Comparison of ENCODE assay signal across 8 cellular contexts in the genomic region with DNA sequence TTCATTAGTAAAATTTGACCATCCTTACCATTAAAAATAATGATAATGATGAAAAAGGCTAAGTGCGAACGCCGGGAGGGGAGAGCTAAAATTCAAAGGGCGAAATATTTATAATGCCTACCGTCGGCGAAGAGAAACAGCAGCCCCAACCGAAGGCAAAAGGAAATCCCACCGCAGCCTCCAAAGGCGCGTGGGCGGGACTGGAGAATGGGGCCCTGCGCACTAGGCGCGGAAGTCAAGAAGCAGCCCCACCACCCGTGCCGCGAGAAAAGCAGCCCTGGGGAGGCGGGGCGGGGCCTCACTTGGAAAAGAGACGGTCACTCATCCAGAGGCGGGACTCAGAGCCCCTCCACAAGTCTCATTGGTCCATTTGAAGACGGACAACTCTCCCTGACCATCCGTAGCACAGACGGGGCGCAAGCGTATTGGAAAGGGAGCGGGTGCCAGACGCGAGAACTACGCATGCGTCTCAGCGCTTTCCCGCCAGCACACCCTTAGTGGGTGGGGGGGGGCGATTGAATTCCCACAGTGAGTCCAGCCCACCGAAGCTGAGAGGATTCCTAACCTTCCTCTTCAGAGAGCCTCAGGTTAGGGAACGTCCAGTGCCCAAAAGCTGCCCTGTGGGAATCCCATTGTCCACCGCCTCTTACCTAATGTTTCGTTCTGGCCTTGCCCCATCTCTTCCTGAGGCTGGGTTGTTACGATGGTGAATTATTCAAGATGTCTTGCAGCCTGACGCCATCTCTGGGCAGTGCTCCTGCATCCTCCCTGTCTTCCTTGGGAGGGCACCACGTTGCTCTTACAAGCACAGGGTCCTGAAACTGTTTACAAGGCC. TPM values are rescaled to one million over a fixed set of nuclear protein-coding genes. Genes with fewer than 3 reads are reported as not detected.
DNase-seq lines count a peak whose midpoint lies in the region; ATAC-seq and TF ChIP-seq lines count a peak whose summit lies in the region.

No MANE protein-coding gene starts in this region.

- ATAC-seq in HG02610 (IDR thresholded peaks at IDR 0.05; ENCODE audit: unreplicated experiment) (peak; percentile 88), thoracic aorta (ENCODE audit: insufficient number of reproducible peaks, low FRiP score, low read depth) (peak; percentile 92)
- peak; percentile 94 to 95 for ATAC-seq in activated naive CD4-positive, alpha-beta T cell treated with anti-CD3 and anti-CD28 coated beads, Interleukin-2, amount 50 U/mL, for 72 hours

- DNase-seq in GM10248 (ENCODE audit: extremely low spot score) (peak; percentile 99), NCI-H1092 (lab: John Stamatoyannopoulos, UW) (peak; percentile 100), SK-N-SH (peak; percentile 97), glomerular visceral epithelial cell (ENCODE audit: extremely low spot score) (peak; percentile 100), osteoblast (ENCODE audit: insufficient read length, low spot score, missing footprints) (peak; percentile 99), thoracic aorta (ENCODE audit: low spot score) (peak; percentile 92)
- peak; percentile 98 to 99 for DNase-seq in activated naive CD4-positive, alpha-beta T cell treated with anti-CD3 and anti-CD28 coated beads, Interleukin-2, amount 50 U/mL, for 72 hours (ENCODE audit: low spot score in 2 of 2)

- peaks cover 34% of the 10 kb centered on the region for H3F3A ChIP-seq in SK-N-SH (replicated peaks; ENCODE audit: insufficient read depth)

- peaks cover 0 to 18% of the 10 kb centered on the region in 2 donors for H3K36me3 Mint-ChIP-seq in activated naive CD4-positive, alpha-beta T cell treated with anti-CD3 and anti-CD28 coated beads, Interleukin-2, amount 50 U/mL, for 72 hours

- H3K4me3 ChIP-seq in SK-N-SH (ENCODE audit: low read depth in 2 of 2, low read length in 1 of 2) (peak overlapping the region; percentile 60 to 69), osteoblast (ENCODE audit: insufficient read depth, low read length) (peak overlapping the region; percentile 82), thoracic aorta (peak overlapping the region; percentile 74)

- peaks cover 12 to 14% of the 10 kb centered on the region in 2 experiments; a peak in 3 of 4 replicates for H3K4me1 ChIP-seq in SK-N-SH (ENCODE audit: control insufficient read depth in 1 of 2, insufficient read depth in 2 of 2, low read depth in 1 of 2, low read length in 1 of 2)
- H3K4me1 ChIP-seq in osteoblast (ENCODE audit: insufficient read depth, low read length) = peaks cover 48% of the 10 kb centered on the region
- peaks cover 36 to 50% of the 10 kb centered on the region in 2 donors for H3K4me1 ChIP-seq in thoracic aorta (ENCODE audit: control insufficient read depth in 1 of 2, low read depth in 2 of 2)

- no peaks in the 10 kb centered on the region for H3K27me3 ChIP-seq in SK-N-SH (ENCODE audit: insufficient read depth)
- no peaks in the 10 kb centered on the region for H3K27me3 ChIP-seq in osteoblast (ENCODE audit: insufficient read depth, low read length)
- no peaks in the 10 kb centered on the region for H3K27me3 ChIP-seq in thoracic aorta (replicated peaks; ENCODE audit: insufficient read depth)

- H3K27ac ChIP-seq in SK-N-SH (ENCODE audit: low read depth in 2 of 2, low read length in 1 of 2) (peak overlapping the region; percentile 86 to 93), osteoblast (ENCODE audit: low read depth, low read length) (peak overlapping the region; percentile 91), thoracic aorta (peak overlapping the region; percentile 74 to 77)

- no peak for TF ChIP-seq RAD21 in SK-N-SH (IDR thresholded peaks at IDR 0.05; ENCODE audit: low read length)

- H3K4me2 ChIP-seq in SK-N-SH (peak overlapping the region; percentile 91), osteoblast (ENCODE audit: insufficient read depth, low read length) (peak overlapping the region; percentile 97)

- POLR2A ChIA-PET in GM10248 (lab: Yijun Ruan, JAX) = no interaction called here
- POLR2A ChIA-PET in SK-N-SH (lab: Yijun Ruan, JAX) = interaction anchor here (0.6 to 1.2 kb wide), 5 partner anchors 9 to 38 kb away, joined by 3 to 5 read pairs (median 3); a partner anchor contains a TSS

- WGBS in SK-N-SH (ENCODE audit: low lambda C conversion rate) = 4% methylated on average over 26 of the region's 42 CpGs

- peaks cover 28% of the 10 kb centered on the region for H3K79me2 ChIP-seq in SK-N-SH (ENCODE audit: insufficient read depth)
- H3K79me2 ChIP-seq in osteoblast (ENCODE audit: insufficient read depth, low read length) = peaks cover 16% of the 10 kb centered on the region

- CTCF ChIA-PET in GM10248 (lab: Yijun Ruan, JAX) (interaction anchor here (0.6 to 6.9 kb wide), 11 partner anchors 11 to 54 kb away, joined by 3 to 88 read pairs (median 9); a partner anchor contains a TSS), SK-N-SH (lab: Yijun Ruan, JAX) (interaction anchor here (0.6 to 4.1 kb wide), 22 partner anchors 12 to 719 kb away, joined by 3 to 48 read pairs (median 4); a partner anchor contains a TSS)

- H3K36me3 ChIP-seq in SK-N-SH (replicated peaks in 1 of 2; ENCODE audit: control insufficient read depth in 1 of 2, insufficient read depth in 2 of 2, low read length in 1 of 2) = no peaks in the 10 kb centered on the region
- no peaks in the 10 kb centered on the region for H3K36me3 ChIP-seq in osteoblast (ENCODE audit: insufficient read depth, low read length)
- no peaks in the 10 kb centered on the region for H3K36me3 ChIP-seq in thoracic aorta

- peak overlapping the region; percentile 85 for H3K9ac ChIP-seq in SK-N-SH

- no peaks in the 10 kb centered on the region for H3K9me3 Mint-ChIP-seq in activated naive CD4-positive, alpha-beta T cell treated with anti-CD3 and anti-CD28 coated beads, Interleukin-2, amount 50 U/mL, for 72 hours

- H2AFZ ChIP-seq in SK-N-SH (ENCODE audit: low read depth) (peak overlapping the region; percentile 83), osteoblast (ENCODE audit: low read length) (peak overlapping the region; percentile 97)

- TF ChIP-seq CTCF in GM10248 (IDR thresholded peaks at IDR 0.05; ENCODE audit: control extremely low read depth, extremely low read depth, low read depth, missing control alignments) (no peak), SK-N-SH (IDR thresholded peaks at IDR 0.05) (no peak), osteoblast (IDR thresholded peaks at IDR 0.05; ENCODE audit: extremely low read depth, low read depth, low read length) (no peak), thoracic aorta (IDR thresholded peaks at IDR 0.05) (no peak)

- H3K27ac Mint-ChIP-seq in activated naive CD4-positive, alpha-beta T cell treated with anti-CD3 and anti-CD28 coated beads, Interleukin-2, amount 50 U/mL, for 72 hours = peak overlapping the region; percentile 87 to 96

- no peak for TF ChIP-seq EP300 in SK-N-SH (IDR thresholded peaks at IDR 0.05; ENCODE audit: borderline replicate concordance in 1 of 2, low read depth in 1 of 2, low read length in 1 of 2)

- H3K9me3 ChIP-seq in SK-N-SH = no peaks in the 10 kb centered on the region
- H3K9me3 ChIP-seq in osteoblast (ENCODE audit: low read depth, low read length) = no peaks in the 10 kb centered on the region
- no peaks in the 10 kb centered on the region for H3K9me3 ChIP-seq in thoracic aorta

- no peaks in the 10 kb centered on the region for H3K9me2 ChIP-seq in SK-N-SH

- H4K20me1 ChIP-seq in SK-N-SH (ENCODE audit: insufficient read depth) = no peaks in the 10 kb centered on the region
- peaks cover 2% of the 10 kb centered on the region for H4K20me1 ChIP-seq in osteoblast (ENCODE audit: insufficient read depth, low read length)

TF ChIP-seq in SK-N-SH, 30 proteins besides CTCF, POLR2A, EP300 and RAD21 (continues in another document):
- TF ChIP-seq RXRA (IDR thresholded peaks at IDR 0.05; ENCODE audit: borderline replicate concordance, low read depth) (no peak), ELF1 (IDR thresholded peaks at IDR 0.05) (peak; percentile 40; the same call in 1 of the 2 replicates), FOXM1 (IDR thresholded peaks at IDR 0.05; ENCODE audit: low read depth) (no peak), FOXJ3 (CRISPR knock-in tag; IDR thresholded peaks at IDR 0.05) (no peak)

RNA-seq across cellular contexts. Expression of a gene that starts 19.0 kb away (rescaled TPM):
- polyA plus RNA-seq in SK-N-SH (2012; rRNA removed) = 79.1 TPM in 2 replicates
- 38.5 and 57.4 TPM in 2 replicates for polyA plus RNA-seq in SK-N-SH (2012; cell fraction: cytosol; rRNA removed)
- polyA plus RNA-seq in SK-N-SH (2012; cell fraction: nucleus; rRNA removed) = 75.0 and 79.6 TPM in 2 replicates
- total RNA-seq in activated naive CD4-positive, alpha-beta T cell treated with anti-CD3 and anti-CD28 coated beads, Interleukin-2, amount 50 U/mL, for 72 hours = 10 to 100 TPM; 46.6 to 57.2 TPM
- total RNA-seq in osteoblast = 37.4 and 42.7 TPM in 2 replicates
- total RNA-seq in thoracic aorta = 10 to 100 TPM; 21.7 to 22.9 TPM

RNA-seq across cellular contexts. Expression of a gene that starts 19.8 kb away (rescaled TPM):
- 124 and 162 TPM in 2 replicates for polyA plus RNA-seq in SK-N-SH (2012; rRNA removed)
- 61.2 and 79.2 TPM in 2 replicates for polyA plus RNA-seq in SK-N-SH (2012; cell fraction: cytosol; rRNA removed)
- 430 and 590 TPM in 2 replicates for polyA plus RNA-seq in SK-N-SH (2012; cell fraction: nucleus; rRNA removed)
- total RNA-seq in activated naive CD4-positive, alpha-beta T cell treated with anti-CD3 and anti-CD28 coated beads, Interleukin-2, amount 50 U/mL, for 72 hours = 10 to 100 TPM; 17.2 to 23.6 TPM
- total RNA-seq in osteoblast (61.9 and 66.6 TPM in 2 replicates), thoracic aorta (10 to 100 TPM; 45.3 to 81.6 TPM)

RNA-seq across cellular contexts. Expression of a gene that starts 27.8 kb away (rescaled TPM):
- polyA plus RNA-seq in SK-N-SH (2012; rRNA removed) = 20.0 and 30.6 TPM in 2 replicates
- 17.9 and 26.4 TPM in 2 replicates for polyA plus RNA-seq in SK-N-SH (2012; cell fraction: cytosol; rRNA removed)
- polyA plus RNA-seq in SK-N-SH (2012; cell fraction: nucleus; rRNA removed) = 42.8 and 45.5 TPM in 2 replicates
- total RNA-seq in activated naive CD4-positive, alpha-beta T cell treated with anti-CD3 and anti-CD28 coated beads, Interleukin-2, amount 50 U/mL, for 72 hours = 10 to 100 TPM; 14.3 to 45.8 TPM
- total RNA-seq in osteoblast = 6.5 and 7.7 TPM in 2 replicates
- total RNA-seq in thoracic aorta = 10 to 100 TPM; 14.7 to 16.1 TPM

RNA-seq across cellular contexts. Expression of a gene that starts 34.7 kb away (rescaled TPM):
- 193 and 225 TPM in 2 replicates for polyA plus RNA-seq in SK-N-SH (2012; rRNA removed)
- polyA plus RNA-seq in SK-N-SH (2012; cell fraction: cytosol; rRNA removed) = 115 and 149 TPM in 2 replicates
- 125 and 162 TPM in 2 replicates for polyA plus RNA-seq in SK-N-SH (2012; cell fraction: nucleus; rRNA removed)
- total RNA-seq in activated naive CD4-positive, alpha-beta T cell treated with anti-CD3 and anti-CD28 coated beads, Interleukin-2, amount 50 U/mL, for 72 hours = 100 to 1,000 TPM in 1 of 2 donors, 10 to 100 TPM in 1; 98.9 to 107 TPM
- total RNA-seq in osteoblast = 35.9 and 41.3 TPM in 2 replicates
- total RNA-seq in thoracic aorta = 10 to 100 TPM; 32.5 to 50.2 TPM

RNA-seq across cellular contexts. Expression of a gene that starts 45.8 kb away (rescaled TPM):
- polyA plus RNA-seq in SK-N-SH (2012; rRNA removed) = 76.7 and 81.8 TPM in 2 replicates
- 25.3 and 28.9 TPM in 2 replicates for polyA plus RNA-seq in SK-N-SH (2012; cell fraction: cytosol; rRNA removed)
- polyA plus RNA-seq in SK-N-SH (2012; cell fraction: nucleus; rRNA removed) = 484 and 490 TPM in 2 replicates
- total RNA-seq in activated naive CD4-positive, alpha-beta T cell treated with anti-CD3 and anti-CD28 coated beads, Interleukin-2, amount 50 U/mL, for 72 hours = 100 to 1,000 TPM in 1 of 2 donors, 10 to 100 TPM in 1; 90.7 to 106 TPM
- 17.4 and 19.7 TPM in 2 replicates for total RNA-seq in osteoblast
- 10 to 100 TPM; 26.9 to 50.7 TPM for total RNA-seq in thoracic aorta

Comparison
In these comparisons a context has a peak if more than half of its experiments do, and no peak if none do; other contexts are left out.
1. Peak in every context shown above with its lines: DNase-seq, ATAC-seq, H3K4me3 ChIP-seq and H3K27ac ChIP-seq.